ENCODE assay signal across 10 cellular contexts in the genomic region with DNA sequence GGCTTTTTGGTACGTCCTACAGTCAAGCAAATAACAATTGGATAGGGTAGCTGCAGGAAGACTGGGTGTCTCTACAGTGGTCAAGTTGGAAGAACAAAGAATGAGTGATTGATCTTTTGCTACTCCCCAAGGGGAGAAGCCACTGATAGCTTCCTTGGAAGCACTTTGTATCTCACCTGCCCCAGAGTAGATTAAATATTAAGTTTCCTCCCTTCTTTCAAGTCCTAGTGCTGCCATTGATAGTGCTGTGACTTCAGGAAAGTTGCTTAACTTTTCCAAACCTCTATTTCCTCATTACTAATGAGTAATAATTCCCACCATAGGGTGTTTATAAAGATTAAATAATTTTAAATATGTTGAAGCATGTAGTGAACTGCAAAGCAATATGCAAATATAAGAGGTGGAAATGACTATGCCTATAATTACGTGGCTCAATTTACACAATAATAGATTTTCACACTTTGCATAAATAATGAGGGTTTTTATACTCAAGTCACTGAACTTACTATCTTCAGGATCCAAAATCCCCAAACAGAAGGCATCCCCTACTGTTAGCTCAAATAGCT. TPM values are rescaled to one million over a fixed set of nuclear protein-coding genes. Genes with fewer than 3 reads are reported as not detected.
DNase-seq lines count a peak whose midpoint lies in the region; ATAC-seq and TF ChIP-seq lines count a peak whose summit lies in the region.
"Had no signal": no experiment of that assay in that cellular context is flagged by ENCODE, and none has a peak within 500 bp of the region (broad histone marks: within the 10 kb centered on the region; RNA-seq: fewer than 3 reads in every experiment).

No MANE protein-coding gene starts in this region.

- H3K4me1 ChIP-seq in OCI-LY7 (ENCODE audit: insufficient read depth, low read length, poor library complexity, severe bottlenecking) (peaks cover 7% of the 10 kb centered on the region), hepatocyte (ENCODE audit: insufficient read depth) (peaks cover 3% of the 10 kb centered on the region), transverse colon (peaks cover 3 to 24% (median 6%) of the 10 kb centered on the region in 4 donors)

- TF ChIP-seq CTCF in OCI-LY7 (conservative IDR thresholded peaks at IDR 0.05; ENCODE audit: low read length): no peak
- TF ChIP-seq CTCF in hepatocyte (IDR thresholded peaks at IDR 0.05; ENCODE audit: poor library complexity): no peak
- TF ChIP-seq CTCF in transverse colon (IDR thresholded peaks at IDR 0.05): no peak
- TF ChIP-seq CTCF in glutamatergic neuron (IDR thresholded peaks at IDR 0.05; ENCODE audit: partially characterized antibody, unreplicated experiment): no peak

- H3K27me3 ChIP-seq in hepatocyte (no peaks in the 10 kb centered on the region), transverse colon (no peaks in the 10 kb centered on the region)

- H2AFZ ChIP-seq in OCI-LY7 (ENCODE audit: low read length) (no peak overlapping the region), hepatocyte (peak overlapping the region; percentile 11)

- peaks cover 9% of the 10 kb centered on the region for H3K4me1 Mint-ChIP-seq in glutamatergic neuron (ENCODE audit: low read depth, unreplicated experiment)

- no peak overlapping the region for H3K4me3 Mint-ChIP-seq in glutamatergic neuron (ENCODE audit: unreplicated experiment)

- H3K4me2 ChIP-seq in OCI-LY7 (ENCODE audit: low read length) (peak overlapping the region; percentile 44), hepatocyte (peak overlapping the region; percentile 33)

- CTCF ChIA-PET in OCI-LY7 (lab: Charles Lee; ENCODE audit: unreplicated experiment): interaction anchor here (1.0 kb wide), 1 partner anchor 258 kb away, joined by 3 read pairs; no protein-coding TSS in a partner anchor

- H3K79me2 ChIP-seq in OCI-LY7 (ENCODE audit: insufficient read depth, low read depth, low read length) (no peaks in the 10 kb centered on the region), hepatocyte (no peaks in the 10 kb centered on the region)

- no peaks in the 10 kb centered on the region for H3K9me2 ChIP-seq in OCI-LY7 (ENCODE audit: insufficient read depth, low read length)
- no peaks in the 10 kb centered on the region for H3K9me2 ChIP-seq in hepatocyte (replicated peaks; ENCODE audit: insufficient read depth)

- H3K27ac ChIP-seq in OCI-LY7 (ENCODE audit: low read depth, low read length, poor library complexity, severe bottlenecking): no peak overlapping the region
- H3K27ac ChIP-seq in hepatocyte: peak overlapping the region; percentile 44
- peak overlapping the region in 3 of 4 donors; percentile 9 to 32 (median 22) for H3K27ac ChIP-seq in transverse colon
- H3K27ac ChIP-seq: SK-N-MC had no signal

- peaks cover 3% of the 10 kb centered on the region for H3K9me3 Mint-ChIP-seq in glutamatergic neuron (ENCODE audit: unreplicated experiment)

- H3K27me3 Mint-ChIP-seq in glutamatergic neuron (ENCODE audit: unreplicated experiment): no peaks in the 10 kb centered on the region

- no peak overlapping the region for H3K27ac Mint-ChIP-seq in glutamatergic neuron (ENCODE audit: unreplicated experiment)

- ATAC-seq in GM21528 (IDR thresholded peaks at IDR 0.05; ENCODE audit: low FRiP score, unreplicated experiment): peak; percentile 18
- ATAC-seq in HG03108 (IDR thresholded peaks at IDR 0.05; ENCODE audit: unreplicated experiment): no peak

- in situ Hi-C loops in transverse colon (cut with MboI; ENCODE audit: low pct_ligation_motif_present in 1 of 4, low pct_unique_long_range_greater_than_20kb in 1 of 4, low sequenced_read_pairs in 3 of 4): loop anchor here (10.0 to 25.0 kb wide), 6 partner anchors 299 to 827 kb away; a partner anchor contains a TSS

- no peak for TF ChIP-seq EP300 in transverse colon (IDR thresholded peaks at IDR 0.05; ENCODE audit: low read depth)

- H4K20me1 ChIP-seq in OCI-LY7 (ENCODE audit: insufficient read depth, low read length) (no peaks in the 10 kb centered on the region), hepatocyte (ENCODE audit: insufficient read depth, poor library complexity, severe bottlenecking) (no peaks in the 10 kb centered on the region)

- H3K9me3 ChIP-seq in OCI-LY7 (ENCODE audit: low read length): no peaks in the 10 kb centered on the region
- H3K9me3 ChIP-seq in hepatocyte (ENCODE audit: low read depth): no peaks in the 10 kb centered on the region
- no peaks in the 10 kb centered on the region for H3K9me3 ChIP-seq in transverse colon

- BruUV-seq in OCI-LY7 (replicated peaks; lab: Mats Ljungman, UMichigan): no TSS peak

- no peaks in the 10 kb centered on the region for H3K36me3 Mint-ChIP-seq in glutamatergic neuron (ENCODE audit: unreplicated experiment)

- intact Hi-C loops in OCI-LY7 (cut with micrococcal nuclease; ENCODE audit: unreplicated experiment): loop anchor here (5.0 to 10.0 kb wide), 3 partner anchors 249 to 827 kb away; no protein-coding TSS in a partner anchor
- intact Hi-C loops in transverse colon (cut with DNase I; ENCODE audit: low total_unique reads): loop anchor here (10.0 kb wide), 1 partner anchor 809 kb away; no protein-coding TSS in a partner anchor

- H3K4me3 ChIP-seq in OCI-LY7 (ENCODE audit: low read depth, low read length, poor library complexity, severe bottlenecking): no peak overlapping the region
- no peak overlapping the region for H3K4me3 ChIP-seq in hepatocyte
- no peak overlapping the region for H3K4me3 ChIP-seq in transverse colon
- H3K4me3 ChIP-seq: SK-N-MC had no signal

- WGBS in hepatocyte (ENCODE audit: low lambda C conversion rate, missing lambda C conversion rate): 66% methylated on average over 2 of the region's 2 CpGs
- WGBS in transverse colon (ENCODE audit: low coverage in 1 of 2), 2 donors: 58 to 66% methylated on average over 2 of the region's 2 CpGs

- H3K36me3 ChIP-seq in OCI-LY7 (ENCODE audit: insufficient read depth, low read length) (no peaks in the 10 kb centered on the region), hepatocyte (replicated peaks; ENCODE audit: insufficient read depth, low read depth) (no peaks in the 10 kb centered on the region), transverse colon (no peaks in the 10 kb centered on the region)

- POLR2A ChIA-PET in OCI-LY7 (lab: Charles Lee): interaction anchor here (0.6 kb wide), 1 partner anchor 56 kb away, joined by 3 read pairs; no protein-coding TSS in a partner anchor

- no peak for TF ChIP-seq POLR2A in transverse colon (IDR thresholded peaks at IDR 0.05)

- DNase-seq in OCI-LY7 (ENCODE audit: low spot score) (no peak), hepatocyte (ENCODE audit: low spot score) (no peak), transverse colon (no peak), Ammon's horn (ENCODE audit: low spot score) (no peak), glutamatergic neuron (no peak)
- DNase-seq: activated T-cell treated with anti-CD3 and anti-CD28 coated beads, Interleukin-2, amount 50 U/mL, for 1 hour; aorta had no signal

RNA-seq across cellular contexts. Expression of a gene that starts 35.5 kb away (rescaled TPM):
- total RNA-seq in OCI-LY7 (2014; rRNA removed; shearing (Covaris generic)): not detected in 2 replicates
- not detected in 2 replicates for total RNA-seq in OCI-LY7 (2022)
- total RNA-seq in hepatocyte: 8.6 and 9.0 TPM in 2 replicates
- polyA plus RNA-seq in hepatocyte: 5.8 and 6.2 TPM in 2 replicates
- 100 to 1,000 TPM; 206 to 406 (median 262) TPM for total RNA-seq in transverse colon
- not detected for total RNA-seq in glutamatergic neuron (ENCODE audit: unreplicated experiment)

Comparison
In these comparisons a context has a peak if more than half of its experiments do, and no peak if none do; other contexts are left out.
1. RNA of a gene that starts 35.5 kb away (total RNA-seq): 206 to 406 TPM in transverse colon; 8.6 to 9.0 TPM in hepatocyte, not detected in OCI-LY7 and not detected in glutamatergic neuron (single experiment); every median in the first group is over 10 times any median in the second.